ENCODE assay signal across 28 cellular contexts in the genomic region with DNA sequence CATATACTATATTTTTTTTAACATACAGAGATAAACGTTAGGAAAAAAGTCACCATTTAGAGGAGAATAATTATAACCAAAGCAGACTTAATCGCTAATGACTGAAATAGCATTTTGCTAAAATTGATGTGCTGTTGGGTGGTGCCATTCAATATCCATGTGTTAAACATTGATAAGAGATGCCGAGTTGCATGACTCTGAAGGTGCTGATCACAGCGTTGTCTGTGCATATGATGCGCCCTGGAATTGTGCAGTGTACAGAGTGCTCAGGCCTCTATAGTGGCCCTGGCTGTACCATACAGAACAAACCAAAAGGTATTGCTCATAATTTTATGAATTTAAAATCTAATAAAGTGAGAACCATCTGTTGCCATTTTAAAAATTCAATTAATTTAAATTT.
"Had no signal": no experiment of that assay in that cellular context is flagged by ENCODE, and none has a peak within 500 bp of the region (broad histone marks: within the 10 kb centered on the region; RNA-seq: fewer than 3 reads in every experiment).

No MANE protein-coding gene starts in this region.

- H3K9me3 ChIP-seq: left ventricle myocardium inferior, mucosa of descending colon, ovary, stomach, testis, thyroid gland, transverse colon, upper lobe of left lung, vagina had no signal

- H3K27me3 Mint-ChIP-seq: natural killer cell treated with Interleukin-12 subunit alpha and Interleukin-12 subunit beta and Interleukin-15 and Interleukin-18, amount 100 ng/mL, for 72 hours; progenitor cell of endocrine pancreas; stimulated activated naive B cell treated with anti-CD40 and anti-IgM and Interleukin-4, amounts not matched to agents 10 μg/mL and 1 μg/mL and 100 μg/mL, for 72 hours had no signal

- H3K36me3 ChIP-seq: left ventricle myocardium inferior, ovary, thyroid gland, transverse colon, upper lobe of left lung, vagina had no signal

- H3K27ac ChIP-seq: left ventricle myocardium inferior, ovary, skin epidermis, stomach, testis, thyroid gland, transverse colon, upper lobe of left lung, vagina had no signal

- H3K36me3 Mint-ChIP-seq: immature natural killer cell; naive thymus-derived CD4-positive, alpha-beta T cell; natural killer cell treated with Interleukin-12 subunit alpha and Interleukin-12 subunit beta and Interleukin-15 and Interleukin-18, amount 100 ng/mL, for 72 hours; stimulated activated naive B cell treated with anti-CD40 and anti-IgM and Interleukin-4, amounts not matched to agents 10 μg/mL and 1 μg/mL and 100 μg/mL, for 72 hours had no signal

- H3K9me3 Mint-ChIP-seq: natural killer cell treated with Interleukin-12 subunit alpha and Interleukin-12 subunit beta and Interleukin-15 and Interleukin-18, amount 100 ng/mL, for 72 hours had no signal

- H3K4me1 Mint-ChIP-seq: immature natural killer cell; naive thymus-derived CD4-positive, alpha-beta T cell; stimulated activated naive B cell treated with anti-CD40 and anti-IgM and Interleukin-4, amounts not matched to agents 10 μg/mL and 1 μg/mL and 100 μg/mL, for 72 hours had no signal

- H3K27ac Mint-ChIP-seq: immature natural killer cell; naive thymus-derived CD4-positive, alpha-beta T cell; natural killer cell treated with Interleukin-12 subunit alpha and Interleukin-12 subunit beta and Interleukin-15 and Interleukin-18, amount 100 ng/mL, for 72 hours; stimulated activated naive B cell treated with anti-CD40 and anti-IgM and Interleukin-4, amounts not matched to agents 10 μg/mL and 1 μg/mL and 100 μg/mL, for 72 hours had no signal

- H3K4me3 ChIP-seq: left ventricle myocardium inferior, lung, mucosa of descending colon, ovary, skin epidermis, stomach, testis, thyroid gland, transverse colon, upper lobe of left lung, vagina had no signal

- H3K4me1 ChIP-seq: testis, thyroid gland, transverse colon, upper lobe of left lung, vagina had no signal

- H3K27me3 ChIP-seq: ovary, stomach, testis, thyroid gland, transverse colon, upper lobe of left lung, vagina had no signal

- ATAC-seq: left colon; mucosa of descending colon; naive thymus-derived CD4-positive, alpha-beta T cell; natural killer cell treated with Interleukin-12 subunit alpha and Interleukin-12 subunit beta and Interleukin-15 and Interleukin-18, amount 100 ng/mL, for 72 hours; right cardiac atrium; sciatic nerve; stimulated activated naive B cell treated with anti-CD40 and anti-IgM and Interleukin-4, amounts not matched to agents 10 μg/mL and 1 μg/mL and 100 μg/mL, for 72 hours; stimulated activated naive CD8-positive, alpha-beta T cell treated with anti-CD3 and anti-CD28 coated beads, Interleukin-15, Interleukin-2, amounts not matched to agents 100 U/mL and 50 U/mL, for 24 hours had no signal

- DNase-seq: hypothalamus; immature natural killer cell; kidney; left colon; left ventricle myocardium inferior; mesendoderm; midbrain; mucosa of descending colon; naive thymus-derived CD4-positive, alpha-beta T cell; ovary; right cardiac atrium; stimulated activated CD4-positive, alpha-beta T cell treated with anti-CD3 and anti-CD28 coated beads, Interleukin-12 subunit alpha, Interleukin-12 subunit beta, amount 100 ng/mL, for 4 hours; stimulated activated CD4-positive, alpha-beta T cell treated with anti-CD3 and anti-CD28 coated beads, Interleukin-15, amount 100 ng/mL, for 24 hours; stimulated activated CD4-positive, alpha-beta T cell treated with anti-CD3 and anti-CD28 coated beads, Interleukin-2, amount 100 ng/mL, for 24 hours; stimulated activated CD4-positive, alpha-beta T cell treated with anti-CD3 and anti-CD28 coated beads, Interleukin-4, amount 100 ng/mL, for 1 hour; stimulated activated naive B cell treated with anti-CD40 and anti-IgM and Interleukin-4, amounts not matched to agents 10 μg/mL and 1 μg/mL and 100 μg/mL, for 72 hours; stimulated activated naive CD8-positive, alpha-beta T cell treated with anti-CD3 and anti-CD28 coated beads, Interleukin-15, Interleukin-2, amounts not matched to agents 100 U/mL and 50 U/mL, for 24 hours; stomach; testis; thyroid gland; transverse colon; upper lobe of left lung had no signal

- H3K4me3 Mint-ChIP-seq: immature natural killer cell; naive thymus-derived CD4-positive, alpha-beta T cell; natural killer cell treated with Interleukin-12 subunit alpha and Interleukin-12 subunit beta and Interleukin-15 and Interleukin-18, amount 100 ng/mL, for 72 hours; stimulated activated naive B cell treated with anti-CD40 and anti-IgM and Interleukin-4, amounts not matched to agents 10 μg/mL and 1 μg/mL and 100 μg/mL, for 72 hours had no signal
